Comparison of ENCODE assay signal across 16 cellular contexts in genomic region chr4:171378323-171378722, GRCh38.
A peak's percentile ranks its signal among the peaks of the same experiment; 100 is the strongest.
DNase-seq lines count a peak whose midpoint lies in the region; ATAC-seq and TF ChIP-seq lines count a peak whose summit lies in the region.
"Had no signal": no experiment of that assay in that cellular context is flagged by ENCODE, and none has a peak within 500 bp of the region (broad histone marks: within the 10 kb centered on the region; RNA-seq: fewer than 3 reads in every experiment).

No MANE protein-coding gene starts in this region.

- no peak overlapping the region for H2AFZ ChIP-seq in HCT116 (ENCODE audit: low read depth, low read length, poor library complexity, severe bottlenecking)

- TF ChIP-seq RAD21 in HCT116 (IDR thresholded peaks at IDR 0.05; ENCODE audit: low read depth), result no peak

- H3K36me3 ChIP-seq in HCT116 (ENCODE audit: control insufficient read depth in 1 of 2, insufficient read depth in 2 of 2, low read length in 2 of 2) (no peaks in the 10 kb centered on the region), SJCRH30 (no peaks in the 10 kb centered on the region), esophagus squamous epithelium (no peaks in the 10 kb centered on the region)

- H3K4me1 ChIP-seq in HCT116 (ENCODE audit: control insufficient read depth in 1 of 2, insufficient read depth in 2 of 2, low read length in 2 of 2), result no peaks in the 10 kb centered on the region
- peaks cover 15% of the 10 kb centered on the region for H3K4me1 ChIP-seq in SJCRH30
- H3K4me1 ChIP-seq in esophagus squamous epithelium, result no peaks in the 10 kb centered on the region

- no peaks in the 10 kb centered on the region for H3K79me2 ChIP-seq in HCT116 (ENCODE audit: insufficient read depth, low read length)

- DNase-seq in HCT116 (ENCODE audit: low read depth, low spot score), result no peak
- DNase-seq in SJCRH30, result peak in 1 of 2 experiments; percentile 27
- peak; percentile 1 for DNase-seq in epithelial cell of esophagus (ENCODE audit: low read depth)
- peak; percentile 16 for DNase-seq in retinal pigment epithelial cell (ENCODE audit: low read depth)
- DNase-seq in esophagus squamous epithelium (lab: John Stamatoyannopoulos, UW), result no peak
- DNase-seq: NCI-H1092, NCI-H146, NCI-H2081 treated with DMSO at 0.1 percent for 48 hours, NCI-H510A treated with DMSO at 0.1 percent for 48 hours, NCI-H82, SHP77 had no signal

- TF ChIP-seq CTCF in HCT116 (IDR thresholded peaks at IDR 0.05 in 2 of 3, conservative IDR thresholded peaks at IDR 0.05 in 1 of 3; ENCODE audit: borderline replicate concordance in 1 of 3, insufficient read depth in 1 of 3, low read depth in 2 of 3, low read length in 2 of 3), result no peak
- TF ChIP-seq CTCF in epithelial cell of esophagus (IDR thresholded peaks at IDR 0.05; ENCODE audit: insufficient read depth, low read depth, low read length, missing control alignments), result no peak
- no peak for TF ChIP-seq CTCF in retinal pigment epithelial cell (conservative IDR thresholded peaks at IDR 0.05; ENCODE audit: low read depth, low read length)
- TF ChIP-seq CTCF in esophagus squamous epithelium (IDR thresholded peaks at IDR 0.05), result no peak

- CTCF ChIA-PET in HCT116 (lab: Charles Lee), result no interaction called here

- ATAC-seq in HCT116 (no peak), GM21381 (IDR thresholded peaks at IDR 0.05; ENCODE audit: unreplicated experiment) (no peak), GM18519 (IDR thresholded peaks at IDR 0.05; ENCODE audit: low FRiP score, unreplicated experiment) (no peak), HG03354 (IDR thresholded peaks at IDR 0.05; ENCODE audit: poor library complexity, severe bottlenecking, unreplicated experiment) (no peak)
- ATAC-seq: K562 had no signal

- no peaks in the 10 kb centered on the region for H3K9me3 ChIP-seq in HCT116 (ENCODE audit: control insufficient read depth in 1 of 2, insufficient read depth in 1 of 2, low read depth in 1 of 2, low read length in 2 of 2)
- no peaks in the 10 kb centered on the region for H3K9me3 ChIP-seq in SJCRH30 (replicated peaks)
- H3K9me3 ChIP-seq in esophagus squamous epithelium, result no peaks in the 10 kb centered on the region

- no peak for TF ChIP-seq POLR2A in HCT116 (IDR thresholded peaks at IDR 0.05; ENCODE audit: borderline replicate concordance, extremely low read depth, insufficient read depth, insufficient read length)
- TF ChIP-seq POLR2A in esophagus squamous epithelium (IDR thresholded peaks at IDR 0.05), result no peak

- no peaks in the 10 kb centered on the region for H3K9me2 ChIP-seq in HCT116 (ENCODE audit: insufficient read depth)

- H3K9ac ChIP-seq in HCT116 (ENCODE audit: low read length), result no peak overlapping the region

- intact Hi-C loops in HCT116 (cut with micrococcal nuclease) (no loop called here), esophagus squamous epithelium (cut with DNase I) (no loop called here)

- H3K4me2 ChIP-seq in HCT116 (ENCODE audit: low read length), result no peak overlapping the region

- RAD21 ChIA-PET in HCT116 (lab: Charles Lee; ENCODE audit: low non-redundant PET in 1 of 2, low total read pairs in 2 of 2, uncharacterized antibody in 2 of 2, unreplicated experiment in 2 of 2), result no interaction called here

- H3K27me3 ChIP-seq in HCT116 (ENCODE audit: insufficient read depth, low read length), result no peaks in the 10 kb centered on the region
- H3K27me3 ChIP-seq in SJCRH30, result no peaks in the 10 kb centered on the region
- no peaks in the 10 kb centered on the region for H3K27me3 ChIP-seq in esophagus squamous epithelium

- H3K27ac ChIP-seq in HCT116 (ENCODE audit: low read depth, low read length) (no peak overlapping the region), SJCRH30 (peak overlapping the region; percentile 45), esophagus squamous epithelium (no peak overlapping the region)
- H3K27ac ChIP-seq: C4-2B had no signal

- POLR2A ChIA-PET in HCT116 (lab: Charles Lee), result no interaction called here

- no TSS peak for BruUV-seq in HCT116 (replicated peaks; lab: Mats Ljungman, UMichigan)

- no peaks in the 10 kb centered on the region for H4K20me1 ChIP-seq in HCT116 (ENCODE audit: insufficient read depth)

- H3K4me3 ChIP-seq in HCT116 (replicated peaks in 1 of 2; ENCODE audit: low read depth in 1 of 2, low read length in 2 of 2) (no peak overlapping the region), SJCRH30 (no peak overlapping the region), epithelial cell of esophagus (ENCODE audit: low read length) (no peak overlapping the region), retinal pigment epithelial cell (ENCODE audit: low read length) (no peak overlapping the region), esophagus squamous epithelium (no peak overlapping the region)
- H3K4me3 ChIP-seq: K562 had no signal

TF ChIP-seq in HCT116, 20 proteins besides CTCF, POLR2A, EP300 and RAD21:
- no peak for TF ChIP-seq EZH2phosphoT487 (IDR thresholded peaks at IDR 0.05; ENCODE audit: borderline replicate concordance)
- no peak for TF ChIP-seq EZH2 (IDR thresholded peaks at IDR 0.05)
- TF ChIP-seq ATF3 (IDR thresholded peaks at IDR 0.05), result no peak
- no peak for TF ChIP-seq REST (IDR thresholded peaks at IDR 0.05; ENCODE audit: low read depth)
- TF ChIP-seq FOSL1 (IDR thresholded peaks at IDR 0.05; ENCODE audit: low read depth), result 0 out of 2 replicates have a peak, but pooled peaks have one; percentile 16
- TF ChIP-seq CEBPB (IDR thresholded peaks at IDR 0.05; ENCODE audit: low read depth), result no peak
- TF ChIP-seq POLR2AphosphoS5 (IDR thresholded peaks at IDR 0.05; ENCODE audit: low read depth, low read length), result no peak

Comparison
In these comparisons a context has a peak if more than half of its experiments do, and no peak if none do; other contexts are left out.
1. DNase-seq: peak in epithelial cell of esophagus (single experiment) and retinal pigment epithelial cell (single experiment); none in HCT116 (single experiment) and esophagus squamous epithelium (single experiment).